Comparison of ENCODE assay signal across 22 cellular contexts in genomic region chr3:133386876-133387275, GRCh38. TPM values are rescaled to one million over a fixed set of nuclear protein-coding genes. Genes with fewer than 3 reads are reported as not detected.
"Had no signal": no experiment of that assay in that cellular context is flagged by ENCODE, and none has a peak within 500 bp of the region (broad histone marks: within the 10 kb centered on the region; RNA-seq: fewer than 3 reads in every experiment).

No MANE protein-coding gene starts in this region.

- H3K27ac ChIP-seq: pancreas, skin epidermis, uterus, VCaP had no signal

- DNase-seq: activated CD8-positive, alpha-beta memory T cell treated with anti-CD3 and anti-CD28 coated beads, Interleukin-2, amount 50 U/mL, for 48 hours; activated CD8-positive, alpha-beta T cell treated with anti-CD3 and anti-CD28 coated beads for 36 hours; activated naive CD4-positive, alpha-beta T cell; activated naive CD8-positive, alpha-beta T cell treated with anti-CD3 and anti-CD28 coated beads, Interleukin-2, amount 50 U/mL, for 24 hours; caudate nucleus; cortex of kidney; effector memory CD8-positive, alpha-beta T cell; erythroblast; hippocampal formation; kidney glomerular epithelial cell; pancreas; stimulated activated CD4-positive, alpha-beta T cell treated with anti-CD3 and anti-CD28 coated beads, Interleukin-4, amount 100 ng/mL, for 4 hours; stimulated activated naive CD8-positive, alpha-beta T cell treated with anti-CD3 and anti-CD28 coated beads, Interleukin-15, amount 100 ng/mL, for 72 hours; uterus had no signal

- H3K9me3 ChIP-seq: pancreas, uterus had no signal

- H3K27me3 ChIP-seq: pancreas, uterus had no signal

- H3K4me1 ChIP-seq: uterus had no signal

- H3K4me3 ChIP-seq: pancreas, skin epidermis, uterus had no signal

- H3K36me3 ChIP-seq: pancreas, uterus had no signal

RNA-seq across cellular contexts. Expression of gene BFSP2, which starts 13.0 kb away (rescaled TPM):
- total RNA-seq: activated T-helper 1 cell treated with anti-CD3 and anti-CD28 coated beads, Interleukin-12 subunit alpha, Interleukin-12 subunit beta, Interleukin-2, Interleukin-4 antibody, amounts not matched to agents 30 ng/mL and 10 ng/mL and 1 ng/mL, durations not matched to agents 14 hours and 24 hours and 36 hours; astrocyte; liver; mesenteric fat pad; pancreas; renal cortical epithelial cell; uterus had no signal
- polyA plus RNA-seq: neural cell, pancreas had no signal
